ENCODE assay signal across 1 cellular context in genomic region chr15:98983333-98983732, GRCh38.
TF ChIP-seq lines count a peak whose summit lies in the region.

No MANE protein-coding gene starts in this region.

TF ChIP-seq in HEK293, 187 proteins besides CTCF, POLR2A, EP300 and RAD21 (continued from another document and continues in another):
- TF ChIP-seq ZBTB10 (tag by site-specific recombination; IDR thresholded peaks at IDR 0.05) (no peak), ZFP69B (tag by site-specific recombination; IDR thresholded peaks at IDR 0.05) (no peak), ZNF692 (tag by site-specific recombination; IDR thresholded peaks at IDR 0.05) (peak; percentile 44), ZNF391 (tag by site-specific recombination; IDR thresholded peaks at IDR 0.05; ENCODE audit: borderline replicate concordance, low read depth) (0 out of 2 replicates have a peak, but pooled peaks have one; percentile 28), ZNF211 (tag by site-specific recombination; IDR thresholded peaks at IDR 0.05; ENCODE audit: low read depth) (no peak), ZNF404 (tag by site-specific recombination; IDR thresholded peaks at IDR 0.05) (no peak), ELK4 (IDR thresholded peaks at IDR 0.05; ENCODE audit: borderline replicate concordance, low read depth, low read length) (no peak), YY1 (tag by site-specific recombination; IDR thresholded peaks at IDR 0.05) (no peak), ZNF426 (tag by site-specific recombination; IDR thresholded peaks at IDR 0.05) (no peak), ZNF548 (tag by site-specific recombination; IDR thresholded peaks at IDR 0.05) (no peak), PRDM4 (tag by site-specific recombination; IDR thresholded peaks at IDR 0.05) (no peak), GLI2 (tag by site-specific recombination; IDR thresholded peaks at IDR 0.05; ENCODE audit: borderline replicate concordance, low read depth) (no peak), ZNF449 (tag by site-specific recombination; IDR thresholded peaks at IDR 0.05) (no peak), ATF2 (tag by site-specific recombination; IDR thresholded peaks at IDR 0.05; ENCODE audit: low read depth) (peak; percentile 89), INSM2 (tag by site-specific recombination; IDR thresholded peaks at IDR 0.05) (no peak), SP7 (tag by site-specific recombination; IDR thresholded peaks at IDR 0.05) (peak; percentile 96), MYNN (tag by site-specific recombination; IDR thresholded peaks at IDR 0.05; ENCODE audit: borderline replicate concordance) (peak; percentile 76), ZNF658 (tag by site-specific recombination; IDR thresholded peaks at IDR 0.05) (no peak), ZNF416 (tag by site-specific recombination; IDR thresholded peaks at IDR 0.05) (no peak), ZNF24 (tag by site-specific recombination; IDR thresholded peaks at IDR 0.05) (peak; percentile 76), ZNF202 (tag by site-specific recombination; IDR thresholded peaks at IDR 0.05; ENCODE audit: borderline replicate concordance) (no peak), ZNF214 (tag by site-specific recombination; IDR thresholded peaks at IDR 0.05; ENCODE audit: borderline replicate concordance) (no peak), ZNF558 (tag by site-specific recombination; IDR thresholded peaks at IDR 0.05) (peak; percentile 69; the same call in 1 of the 2 replicates), ZNF18 (tag by site-specific recombination; IDR thresholded peaks at IDR 0.05) (no peak), BCL11A (tag by site-specific recombination; IDR thresholded peaks at IDR 0.05; ENCODE audit: low read depth) (peak; percentile 34; the same call in 1 of the 2 replicates), ZNF138 (tag by site-specific recombination; IDR thresholded peaks at IDR 0.05; ENCODE audit: borderline replicate concordance) (no peak), SETDB1 (IDR thresholded peaks at IDR 0.05; ENCODE audit: insufficient read length, low read length) (no peak), ZNF140 (tag by site-specific recombination; IDR thresholded peaks at IDR 0.05) (no peak), ZSCAN5A (tag by site-specific recombination; IDR thresholded peaks at IDR 0.05) (no peak), ZNF184 (tag by site-specific recombination; IDR thresholded peaks at IDR 0.05) (peak; percentile 78), ZXDB (tag by site-specific recombination; IDR thresholded peaks at IDR 0.05) (0 out of 2 replicates have a peak, but pooled peaks have one; percentile 32), ZBTB17 (tag by site-specific recombination; IDR thresholded peaks at IDR 0.05) (no peak), ZNF37A (tag by site-specific recombination; IDR thresholded peaks at IDR 0.05) (no peak), ZNF112 (tag by site-specific recombination; IDR thresholded peaks at IDR 0.05) (no peak), HOXA7 (CRISPR knock-in tag; IDR thresholded peaks at IDR 0.05; ENCODE audit: borderline replicate concordance) (no peak), ZNF585B (tag by site-specific recombination; IDR thresholded peaks at IDR 0.05) (no peak), ZFHX2 (tag by site-specific recombination; conservative IDR thresholded peaks at IDR 0.05) (no peak), TSHZ1 (tag by site-specific recombination; IDR thresholded peaks at IDR 0.05; ENCODE audit: borderline replicate concordance) (peak; percentile 64; the same call in 1 of the 2 replicates)
